ENCODE assay signal across 8 cellular contexts in genomic region chr19:50537769-50538230, GRCh38. TPM values are rescaled to one million over a fixed set of nuclear protein-coding genes. Genes with fewer than 3 reads are reported as not detected.
DNase-seq lines count a peak whose midpoint lies in the region; ATAC-seq and TF ChIP-seq lines count a peak whose summit lies in the region.

No MANE protein-coding gene starts in this region.

- peak; percentile 16 for DNase-seq in DND-41
- DNase-seq in LNCaP clone FGC (ENCODE audit: low read depth): peak; percentile 52
- peak; percentile 65 for DNase-seq in activated naive CD4-positive, alpha-beta T cell treated with anti-CD3 and anti-CD28 coated beads, Interleukin-2, amount 50 U/mL, for 16 hours
- DNase-seq in heart left ventricle: peak; percentile 52 to 86 (median 80)
- peak; percentile 66 for DNase-seq in pulmonary artery endothelial cell (ENCODE audit: low read depth, low spot score)

- no peak overlapping the region for H3K9ac ChIP-seq in DND-41 (ENCODE audit: low read depth, low read length)

- WGBS in heart left ventricle, 4 donors: 17 to 23% (median 21%) methylated on average over 15 of the region's 15 CpGs

- H4K20me1 ChIP-seq in DND-41 (ENCODE audit: insufficient read depth, low read length): no peaks in the 10 kb centered on the region

- no peak for ATAC-seq in DND-41 (ENCODE audit: insufficient read depth, low read depth)
- ATAC-seq in SK-N-SH treated with all-trans-retinoic acid at 6 μM for 48 hours: peak; percentile 99
- ATAC-seq in heart left ventricle: peak; percentile 75 to 86 (median 82)
- no peak for ATAC-seq in GM18870 (IDR thresholded peaks at IDR 0.05; ENCODE audit: unreplicated experiment)
- no peak for ATAC-seq in HG02981 (IDR thresholded peaks at IDR 0.05; ENCODE audit: unreplicated experiment)

- H3K36me3 ChIP-seq in DND-41 (ENCODE audit: insufficient read depth, low read length) (no peaks in the 10 kb centered on the region), heart left ventricle (no peaks in the 10 kb centered on the region)

- intact Hi-C loops in heart left ventricle (cut with DNase I): loop anchor here (1.0 to 10.0 kb wide), 5 partner anchors 245 to 385 kb away; partner anchors contain the start of gene KLK4 (in 1 of the 10)

- TF ChIP-seq CTCF in DND-41 (IDR thresholded peaks at IDR 0.05; ENCODE audit: borderline replicate concordance, extremely low read depth, low read length, poor library complexity, severe bottlenecking) (peak; percentile 50), LNCaP clone FGC (IDR thresholded peaks at IDR 0.05; ENCODE audit: control insufficient read depth, extremely low read depth, insufficient read depth) (peak; percentile 76), heart left ventricle (IDR thresholded peaks at IDR 0.05) (peak; percentile 62 to 82 (median 75))

- TF ChIP-seq POLR2A in heart left ventricle (IDR thresholded peaks at IDR 0.05): no peak

- H3K4me2 ChIP-seq in DND-41 (ENCODE audit: insufficient read depth, low read length): no peak overlapping the region

- H3K79me2 ChIP-seq in DND-41 (ENCODE audit: insufficient read depth, low read length): no peaks in the 10 kb centered on the region

- H3K4me1 ChIP-seq in DND-41 (ENCODE audit: insufficient read depth, low read length): no peaks in the 10 kb centered on the region
- H3K4me1 ChIP-seq in heart left ventricle: peaks cover 0 to 3% (median 0%) of the 10 kb centered on the region in 12 donors

- H3K4me3 ChIP-seq in DND-41 (ENCODE audit: low read depth in 1 of 2, low read length in 2 of 2): no peak overlapping the region
- H3K4me3 ChIP-seq in LNCaP clone FGC (ENCODE audit: low read depth, low read length): no peak overlapping the region
- H3K4me3 ChIP-seq in heart left ventricle: no peak overlapping the region

- no peak overlapping the region for H3K27ac ChIP-seq in DND-41 (ENCODE audit: low read length)
- H3K27ac ChIP-seq in heart left ventricle: no peak overlapping the region

- H3K9me3 ChIP-seq in DND-41 (ENCODE audit: insufficient read depth, low read length, severe bottlenecking): peaks cover 4% of the 10 kb centered on the region
- H3K9me3 ChIP-seq in heart left ventricle: peaks cover 0 to 10% (median 5%) of the 10 kb centered on the region in 12 donors

- no peak overlapping the region for H2AFZ ChIP-seq in DND-41 (ENCODE audit: low read depth, low read length)

- no peaks in the 10 kb centered on the region for H3K27me3 ChIP-seq in DND-41 (ENCODE audit: insufficient read depth, low read length, poor library complexity)
- H3K27me3 ChIP-seq in heart left ventricle: no peaks in the 10 kb centered on the region

TF ChIP-seq in SK-N-SH treated with all-trans-retinoic acid at 6 μM for 48 hours, 23 proteins besides CTCF, POLR2A, EP300 and RAD21:
- TF ChIP-seq ZNF8 (CRISPR knock-in tag; IDR thresholded peaks at IDR 0.05) (no peak), CREB5 (CRISPR knock-in tag; IDR thresholded peaks at IDR 0.05; ENCODE audit: low read depth) (no peak), ZNF70 (CRISPR knock-in tag; IDR thresholded peaks at IDR 0.05) (no peak), TCF4 (CRISPR knock-in tag; IDR thresholded peaks at IDR 0.05; ENCODE audit: borderline replicate concordance) (no peak), OSR1 (CRISPR knock-in tag; IDR thresholded peaks at IDR 0.05) (no peak), CSRNP3 (CRISPR knock-in tag; IDR thresholded peaks at IDR 0.05) (no peak), ZNF565 (CRISPR knock-in tag; conservative IDR thresholded peaks at IDR 0.05; ENCODE audit: low read depth) (no peak), GLIS3 (CRISPR knock-in tag; IDR thresholded peaks at IDR 0.05) (no peak), BACH2 (CRISPR knock-in tag; IDR thresholded peaks at IDR 0.05; ENCODE audit: borderline replicate concordance) (no peak), SNAI2 (CRISPR knock-in tag; IDR thresholded peaks at IDR 0.05) (no peak), PPARA (CRISPR knock-in tag; IDR thresholded peaks at IDR 0.05; ENCODE audit: borderline replicate concordance) (no peak), ISL1 (CRISPR knock-in tag; IDR thresholded peaks at IDR 0.05) (no peak), RARB (CRISPR knock-in tag; IDR thresholded peaks at IDR 0.05) (no peak), ESRRG (CRISPR knock-in tag; IDR thresholded peaks at IDR 0.05) (no peak), ZC3H10 (CRISPR knock-in tag; IDR thresholded peaks at IDR 0.05) (no peak), ZFP3 (CRISPR knock-in tag; IDR thresholded peaks at IDR 0.05) (no peak), CSDC2 (CRISPR knock-in tag; IDR thresholded peaks at IDR 0.05) (no peak)
- TF ChIP-seq, protein P1, sequence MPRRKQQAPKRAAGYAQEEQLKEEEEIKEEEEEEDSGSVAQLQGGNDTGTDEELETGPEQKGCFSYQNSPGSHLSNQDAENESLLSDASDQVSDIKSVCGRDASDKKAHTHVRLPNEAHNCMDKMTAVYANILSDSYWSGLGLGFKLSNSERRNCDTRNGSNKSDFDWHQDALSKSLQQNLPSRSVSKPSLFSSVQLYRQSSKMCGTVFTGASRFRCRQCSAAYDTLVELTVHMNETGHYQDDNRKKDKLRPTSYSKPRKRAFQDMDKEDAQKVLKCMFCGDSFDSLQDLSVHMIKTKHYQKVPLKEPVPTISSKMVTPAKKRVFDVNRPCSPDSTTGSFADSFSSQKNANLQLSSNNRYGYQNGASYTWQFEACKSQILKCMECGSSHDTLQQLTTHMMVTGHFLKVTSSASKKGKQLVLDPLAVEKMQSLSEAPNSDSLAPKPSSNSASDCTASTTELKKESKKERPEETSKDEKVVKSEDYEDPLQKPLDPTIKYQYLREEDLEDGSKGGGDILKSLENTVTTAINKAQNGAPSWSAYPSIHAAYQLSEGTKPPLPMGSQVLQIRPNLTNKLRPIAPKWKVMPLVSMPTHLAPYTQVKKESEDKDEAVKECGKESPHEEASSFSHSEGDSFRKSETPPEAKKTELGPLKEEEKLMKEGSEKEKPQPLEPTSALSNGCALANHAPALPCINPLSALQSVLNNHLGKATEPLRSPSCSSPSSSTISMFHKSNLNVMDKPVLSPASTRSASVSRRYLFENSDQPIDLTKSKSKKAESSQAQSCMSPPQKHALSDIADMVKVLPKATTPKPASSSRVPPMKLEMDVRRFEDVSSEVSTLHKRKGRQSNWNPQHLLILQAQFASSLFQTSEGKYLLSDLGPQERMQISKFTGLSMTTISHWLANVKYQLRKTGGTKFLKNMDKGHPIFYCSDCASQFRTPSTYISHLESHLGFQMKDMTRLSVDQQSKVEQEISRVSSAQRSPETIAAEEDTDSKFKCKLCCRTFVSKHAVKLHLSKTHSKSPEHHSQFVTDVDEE (CRISPR knock-in tag; IDR thresholded peaks at IDR 0.05): no peak
TF ChIP-seq in SK-N-SH treated with all-trans-retinoic acid at 6 μM for 48 hours: peak in this region for 0.

RNA-seq across cellular contexts. Expression of gene ASPDH, which starts 24.1 kb away (rescaled TPM):
- total RNA-seq in heart left ventricle: not detected
- not detected for polyA plus RNA-seq in heart left ventricle
- not detected in 2 replicates for total RNA-seq in pulmonary artery endothelial cell

RNA-seq across cellular contexts. Expression of gene JOSD2, which starts 26.8 kb away (rescaled TPM):
- total RNA-seq in heart left ventricle (10 to 100 TPM; 18.7 to 43.8 (median 29.5) TPM), pulmonary artery endothelial cell (18.3 and 22.0 TPM in 2 replicates)
- 10 to 100 TPM; 47.7 to 49.7 TPM for polyA plus RNA-seq in heart left ventricle

RNA-seq across cellular contexts. Expression of gene LRRC4B, which starts 30.4 kb away (rescaled TPM):
- total RNA-seq in heart left ventricle (1 to 10 TPM in 4 of 9 donors, under 1 TPM in 5; 0.35 to 2.4 (median 0.87) TPM), pulmonary artery endothelial cell (0.07 TPM in 1 of 2 replicates, not detected in the other)
- 1 to 10 TPM in 1 of 2 donors, under 1 TPM in 1; 0.97 to 1.0 TPM for polyA plus RNA-seq in heart left ventricle

Comparison
In these comparisons a context has a peak if more than half of its experiments do, and no peak if none do; other contexts are left out.
1. ATAC-seq: peak in SK-N-SH treated with all-trans-retinoic acid at 6 μM for 48 hours (single experiment) and heart left ventricle (4 of 4); none in DND-41 (single experiment), GM18870 (single experiment) and HG02981 (single experiment).
2. DNase-seq: peak in every context shown above with its lines; median percentile 80 in heart left ventricle; 66 in pulmonary artery endothelial cell; 65 in activated naive CD4-positive, alpha-beta T cell treated with anti-CD3 and anti-CD28 coated beads, Interleukin-2, amount 50 U/mL, for 16 hours; 52 in LNCaP clone FGC; 16 in DND-41.
3. Peak in every context shown above with its lines, with median percentiles within 50 percentile points of each other: CTCF ChIP-seq.